39 cellular contexts compared by ENCODE assay signal in genomic region chr12:9087087-9087835, GRCh38. TPM values are rescaled to one million over a fixed set of nuclear protein-coding genes. Genes with fewer than 3 reads are reported as not detected.
"Had no signal": no experiment of that assay in that cellular context is flagged by ENCODE, and none has a peak within 500 bp of the region (broad histone marks: within the 10 kb centered on the region; RNA-seq: fewer than 3 reads in every experiment).

No MANE protein-coding gene starts in this region.

- H3K4me1 ChIP-seq: adrenal gland, body of pancreas, breast epithelium had no signal

- H3K27me3 Mint-ChIP-seq: activated B cell treated with CpG ODN at 0.5 μM for 24 hours; activated CD4-positive, alpha-beta memory T cell treated with anti-CD3 and anti-CD28 coated beads for 36 hours; activated CD8-positive, alpha-beta T cell treated with anti-CD3 and anti-CD28 coated beads for 36 hours; activated naive CD8-positive, alpha-beta T cell treated with anti-CD3 and anti-CD28 coated beads for 36 hours; activated T-helper 17 cell treated with anti-CD3 and anti-CD28 coated beads, Interleukin-2, amount 50 U/mL, for 72 hours had no signal

- FAIRE-seq: astrocyte, TTC549 had no signal

- H3K4me3 ChIP-seq: adrenal gland, body of pancreas, breast epithelium had no signal

- H3K36me3 ChIP-seq: brain microvascular endothelial cell, breast epithelium had no signal

- DNase-seq: activated B cell treated with CpG ODN at 0.5 μM for 24 hours; activated CD4-positive, alpha-beta memory T cell treated with anti-CD3 and anti-CD28 coated beads for 36 hours; activated CD4-positive, alpha-beta T cell treated with anti-CD3 and anti-CD28 coated beads for 4 hours; activated CD4-positive, alpha-beta T cell treated with anti-CD3 and anti-CD28 coated beads, Interleukin-2, amount 10 ng/mL, durations not matched to agents 24 days and 14 days; activated CD4-positive, alpha-beta T cell treated with anti-CD3 and anti-CD28 coated beads, Interleukin-2, amount 50 U/mL, for 1 hour; activated CD4-positive, alpha-beta T cell treated with anti-CD3 and anti-CD28 coated beads, Interleukin-2, amount 50 U/mL, for 4 hours; activated CD4-positive, CD25-positive, alpha-beta regulatory T cell treated with anti-CD3 and anti-CD28 coated beads, Interleukin-2, amount 50 U/mL, for 72 hours; activated CD8-positive, alpha-beta memory T cell treated with anti-CD3 and anti-CD28 coated beads, Interleukin-2, amount 50 U/mL, for 4 hours; activated CD8-positive, alpha-beta T cell treated with anti-CD3 and anti-CD28 coated beads for 36 hours; activated effector memory CD4-positive, alpha-beta T cell treated with anti-CD3 and anti-CD28 coated beads, Interleukin-2, amount 50 U/mL, for 16 hours; activated gamma-delta T cell treated with Interleukin-2 at 50 U/mL for 16 hours; activated naive CD4-positive, alpha-beta T cell; activated naive CD4-positive, alpha-beta T cell treated with anti-CD3 and anti-CD28 coated beads for 36 hours; activated naive CD4-positive, alpha-beta T cell treated with anti-CD3 and anti-CD28 coated beads, Interleukin-2, amount 50 U/mL, for 16 hours; activated naive CD8-positive, alpha-beta T cell treated with anti-CD3 and anti-CD28 coated beads for 36 hours; activated T-cell treated with anti-CD3 and anti-CD28 coated beads for 4 hours; activated T-cell treated with anti-CD3 and anti-CD28 coated beads, Interleukin-2, amount 50 U/mL, for 1 hour; activated T-cell treated with anti-CD3 and anti-CD28 coated beads, Interleukin-2, amount 50 U/mL, for 4 hours; adrenal gland; amniotic stem cell; aorta; body of pancreas; brain microvascular endothelial cell; central memory CD4-positive, alpha-beta T cell; cerebellar nuclear complex; SW 1271; T-helper 1 cell; T-helper 2 cell; T-helper 9 cell had no signal

- H3K27ac ChIP-seq: adrenal gland, body of pancreas, brain microvascular endothelial cell, breast epithelium, VCaP had no signal

- H3K27ac Mint-ChIP-seq: activated B cell treated with CpG ODN at 0.5 μM for 24 hours; activated CD4-positive, alpha-beta memory T cell treated with anti-CD3 and anti-CD28 coated beads for 36 hours; activated CD4-positive, alpha-beta T cell treated with anti-CD3 and anti-CD28 coated beads, Interleukin-2, amount 10 ng/mL, durations not matched to agents 24 days and 14 days; activated CD8-positive, alpha-beta T cell treated with anti-CD3 and anti-CD28 coated beads for 36 hours; activated naive CD4-positive, alpha-beta T cell treated with anti-CD3 and anti-CD28 coated beads for 36 hours; activated naive CD4-positive, alpha-beta T cell treated with anti-CD3 and anti-CD28 coated beads, Interleukin-2, amount 50 U/mL, for 72 hours; activated naive CD8-positive, alpha-beta T cell treated with anti-CD3 and anti-CD28 coated beads for 36 hours; activated T-helper 1 cell treated with anti-CD3 and anti-CD28 coated beads, Interleukin-12 subunit alpha, Interleukin-12 subunit beta, Interleukin-2, Interleukin-4 antibody, amounts not matched to agents 30 ng/mL and 10 ng/mL and 1 ng/mL, durations not matched to agents 14 hours and 24 hours and 36 hours; activated T-helper 17 cell treated with anti-CD3 and anti-CD28 coated beads, Interleukin-2, amount 50 U/mL, for 72 hours; T-helper 1 cell treated with Interleukin-12 subunit alpha and Interleukin-12 subunit beta and Interleukin-4 antibody, amounts not matched to agents 30 μg/mL and 1 μg/mL, for 36 hours; T-helper 2 cell treated with Interferon-gamma antibody and Interleukin-4, amounts not matched to agents 5 μg/mL and 100 μg/mL, for 36 hours had no signal

- H3K4me3 Mint-ChIP-seq: activated B cell treated with CpG ODN at 0.5 μM for 24 hours; activated CD4-positive, alpha-beta memory T cell treated with anti-CD3 and anti-CD28 coated beads for 36 hours; activated CD4-positive, alpha-beta T cell treated with anti-CD3 and anti-CD28 coated beads, Interleukin-2, amount 10 ng/mL, durations not matched to agents 24 days and 14 days; activated CD8-positive, alpha-beta T cell treated with anti-CD3 and anti-CD28 coated beads for 36 hours; activated naive CD4-positive, alpha-beta T cell treated with anti-CD3 and anti-CD28 coated beads for 36 hours; activated naive CD8-positive, alpha-beta T cell treated with anti-CD3 and anti-CD28 coated beads for 36 hours; activated T-cell treated with anti-CD3 and anti-CD28 coated beads, Interleukin-2, amount 50 U/mL, for 4 hours; activated T-helper 1 cell treated with anti-CD3 and anti-CD28 coated beads, Interleukin-12 subunit alpha, Interleukin-12 subunit beta, Interleukin-2, Interleukin-4 antibody, amounts not matched to agents 30 ng/mL and 10 ng/mL and 1 ng/mL, durations not matched to agents 14 hours and 24 hours and 36 hours; activated T-helper 17 cell treated with anti-CD3 and anti-CD28 coated beads, Interleukin-2, amount 50 U/mL, for 72 hours; T-helper 1 cell treated with Interleukin-12 subunit alpha and Interleukin-12 subunit beta and Interleukin-4 antibody, amounts not matched to agents 30 μg/mL and 1 μg/mL, for 36 hours; T-helper 2 cell treated with Interferon-gamma antibody and Interleukin-4, amounts not matched to agents 5 μg/mL and 100 μg/mL, for 36 hours had no signal

- H3K4me1 Mint-ChIP-seq: activated B cell treated with CpG ODN at 0.5 μM for 24 hours; activated CD4-positive, alpha-beta T cell treated with anti-CD3 and anti-CD28 coated beads, Interleukin-2, amount 10 ng/mL, durations not matched to agents 24 days and 14 days; activated naive CD8-positive, alpha-beta T cell treated with anti-CD3 and anti-CD28 coated beads for 36 hours; activated T-helper 17 cell treated with anti-CD3 and anti-CD28 coated beads, Interleukin-2, amount 50 U/mL, for 72 hours had no signal

- ATAC-seq: activated CD8-positive, alpha-beta T cell treated with anti-CD3 and anti-CD28 coated beads for 36 hours; activated naive CD4-positive, alpha-beta T cell treated with anti-CD3 and anti-CD28 coated beads, Interleukin-2, amount 50 U/mL, for 72 hours; activated T-cell treated with anti-CD3 and anti-CD28 coated beads, Interleukin-2, amount 50 U/mL, for 4 hours; activated T-helper 17 cell treated with anti-CD3 and anti-CD28 coated beads, Interleukin-2, amount 50 U/mL, for 72 hours; body of pancreas had no signal

- H3K27me3 ChIP-seq: adrenal gland, body of pancreas, brain microvascular endothelial cell, breast epithelium had no signal

RNA-seq across cellular contexts. Expression of gene A2M, which starts 28.5 kb away (rescaled TPM):
- total RNA-seq: activated B cell treated with CpG ODN at 0.5 μM for 24 hours; activated CD4-positive, alpha-beta memory T cell treated with anti-CD3 and anti-CD28 coated beads for 36 hours; activated CD4-positive, alpha-beta T cell treated with anti-CD3 and anti-CD28 coated beads, Interleukin-2, amount 10 ng/mL, durations not matched to agents 24 days and 14 days; activated CD8-positive, alpha-beta memory T cell treated with anti-CD3 and anti-CD28 coated beads for 36 hours; activated CD8-positive, alpha-beta T cell treated with anti-CD3 and anti-CD28 coated beads for 36 hours; activated naive CD4-positive, alpha-beta T cell treated with anti-CD3 and anti-CD28 coated beads for 36 hours; activated naive CD8-positive, alpha-beta T cell treated with anti-CD3 and anti-CD28 coated beads for 36 hours; activated T-helper 1 cell treated with anti-CD3 and anti-CD28 coated beads, Interleukin-12 subunit alpha, Interleukin-12 subunit beta, Interleukin-2, Interleukin-4 antibody, amounts not matched to agents 30 ng/mL and 10 ng/mL and 1 ng/mL, durations not matched to agents 14 hours and 24 hours and 36 hours had no signal
